ENCODE assay signal across 21 cellular contexts in the genomic region with DNA sequence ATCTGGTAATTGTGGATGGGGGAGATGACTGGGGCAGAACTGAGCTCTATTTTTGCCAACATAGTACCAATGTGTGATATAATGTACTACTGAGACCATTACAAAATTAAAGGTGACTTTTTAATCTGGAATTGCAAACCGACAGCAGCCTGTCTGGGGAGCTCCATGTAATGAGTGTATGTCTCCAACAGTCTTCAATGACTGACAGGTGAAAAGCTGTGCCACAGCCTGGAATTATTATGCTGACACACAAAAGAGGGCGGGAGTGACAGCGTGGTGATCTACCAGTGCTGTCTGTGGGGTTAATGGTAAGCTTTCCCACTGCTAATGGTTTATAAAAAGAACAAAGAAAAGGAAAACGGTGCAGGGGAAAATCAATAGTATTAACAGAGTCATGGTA.
A peak's percentile ranks its signal among the peaks of the same experiment; 100 is the strongest.
DNase-seq lines count a peak whose midpoint lies in the region; ATAC-seq and TF ChIP-seq lines count a peak whose summit lies in the region.
"Had no signal": no experiment of that assay in that cellular context is flagged by ENCODE, and none has a peak within 500 bp of the region (broad histone marks: within the 10 kb centered on the region; RNA-seq: fewer than 3 reads in every experiment).

No MANE protein-coding gene starts in this region.

- H3K27me3 ChIP-seq in neural cell (ENCODE audit: insufficient read depth, low read depth, low read length) (no peaks in the 10 kb centered on the region), PC-3 (ENCODE audit: low read length) (no peaks in the 10 kb centered on the region)
- H3K27me3 ChIP-seq: BE2C; BLaER1 treated with 17β-estradiol and CSF1 and Interleukin-3, amounts not matched to agents 10 nM and 100 nM had no signal

- H3K4me1 ChIP-seq in PC-3 (ENCODE audit: insufficient read depth, low read length) = no peaks in the 10 kb centered on the region
- H3K4me1 ChIP-seq: A549; BE2C; BLaER1 treated with 17β-estradiol and CSF1 and Interleukin-3, amounts not matched to agents 10 nM and 100 nM had no signal

- peak overlapping the region; percentile 10 for H3K4me2 ChIP-seq in neural cell (ENCODE audit: low read length)
- H3K4me2 ChIP-seq in PC-3 (ENCODE audit: low read length) = no peak overlapping the region
- H3K4me2 ChIP-seq: A549; BLaER1 treated with 17β-estradiol and CSF1 and Interleukin-3, amounts not matched to agents 10 nM and 100 nM; GM23338 had no signal

- H3K79me2 ChIP-seq in neural cell (replicated peaks; ENCODE audit: insufficient read depth, low read length) = no peaks in the 10 kb centered on the region
- H3K79me2 ChIP-seq in PC-3 (ENCODE audit: low read length) = no peaks in the 10 kb centered on the region

- TF ChIP-seq RAD21 in neural cell (conservative IDR thresholded peaks at IDR 0.05) = no peak

- H3K9me3 ChIP-seq in neural cell (ENCODE audit: low read length) = no peaks in the 10 kb centered on the region
- no peaks in the 10 kb centered on the region for H3K9me3 ChIP-seq in PC-3 (ENCODE audit: low read length)
- H3K9me3 ChIP-seq: A549; BE2C; BLaER1 treated with 17β-estradiol and CSF1 and Interleukin-3, amounts not matched to agents 10 nM and 100 nM had no signal

- H4K20me1 ChIP-seq in neural cell (ENCODE audit: insufficient read depth) (no peaks in the 10 kb centered on the region), PC-3 (ENCODE audit: low read length) (no peaks in the 10 kb centered on the region)
- H4K20me1 ChIP-seq: BLaER1 treated with 17β-estradiol and CSF1 and Interleukin-3, amounts not matched to agents 10 nM and 100 nM had no signal

- DNase-seq in NCI-H2227 (lab: John Stamatoyannopoulos, UW; ENCODE audit: unreplicated experiment) = peak; percentile 24
- no peak for DNase-seq in NCI-H2227 treated with DMSO at 0.1 percent for 48 hours (lab: John Stamatoyannopoulos, UW)
- peak; percentile 89 for DNase-seq in NCI-H146 (lab: John Stamatoyannopoulos, UW)
- peak; percentile 5 for DNase-seq in NCI-H69 (lab: John Stamatoyannopoulos, UW)
- no peak for DNase-seq in RPMI8226
- no peak for DNase-seq in PC-3
- DNase-seq: 8988T; ACHN; AML-193; BE2C; Calu3; CD4-positive, alpha-beta T cell; CD8-positive, alpha-beta memory T cell; DMS79 treated with DMSO at 0.1 percent for 48 hours; GF-D8; H9 had no signal

- intact Hi-C loops in PC-3 (cut with micrococcal nuclease) = no loop called here

- H3K9ac ChIP-seq in neural cell (ENCODE audit: low read length) (no peak overlapping the region), PC-3 (ENCODE audit: low read length) (no peak overlapping the region)
- H3K9ac ChIP-seq: BLaER1 treated with 17β-estradiol and CSF1 and Interleukin-3, amounts not matched to agents 10 nM and 100 nM had no signal

- H3K36me3 ChIP-seq in neural cell (ENCODE audit: insufficient read depth, low read length) = no peaks in the 10 kb centered on the region
- no peaks in the 10 kb centered on the region for H3K36me3 ChIP-seq in PC-3 (ENCODE audit: low read depth, low read length)
- H3K36me3 ChIP-seq: BE2C; BLaER1 treated with 17β-estradiol and CSF1 and Interleukin-3, amounts not matched to agents 10 nM and 100 nM had no signal

- no peak for ATAC-seq in PC-3
- ATAC-seq: A549, GM23338, HCT116 had no signal

- POLR2A ChIA-PET in PC-3 (lab: Charles Lee; ENCODE audit: unreplicated experiment) = no interaction called here

- H3K27ac ChIP-seq in neural cell (ENCODE audit: low read length) (peak overlapping the region; percentile 61), PC-3 (ENCODE audit: low read length) (no peak overlapping the region)
- H3K27ac ChIP-seq: A549; BLaER1 treated with 17β-estradiol and CSF1 and Interleukin-3, amounts not matched to agents 10 nM and 100 nM had no signal

- TF ChIP-seq CTCF in neural cell (IDR thresholded peaks at IDR 0.05; ENCODE audit: poor library complexity, severe bottlenecking) (no peak), PC-3 (conservative IDR thresholded peaks at IDR 0.05; ENCODE audit: low read depth, low read length) (no peak)

- H3K4me3 ChIP-seq in neural cell (ENCODE audit: low read length) = peak overlapping the region; percentile 14
- H3K4me3 ChIP-seq in PC-3 (ENCODE audit: low read length) = no peak overlapping the region
- H3K4me3 ChIP-seq: A549; BLaER1 treated with 17β-estradiol and CSF1 and Interleukin-3, amounts not matched to agents 10 nM and 100 nM; GM23338 had no signal

- BruUV-seq in PC-3 (replicated peaks; lab: Mats Ljungman, UMichigan) = no TSS peak

- H3K9me2 ChIP-seq in neural cell (ENCODE audit: insufficient read depth, low read length) (no peaks in the 10 kb centered on the region), PC-3 (replicated peaks; ENCODE audit: low read length) (no peaks in the 10 kb centered on the region)

- peak; percentile 92 for TF ChIP-seq EP300 in neural cell (conservative IDR thresholded peaks at IDR 0.05; ENCODE audit: poor library complexity, severe bottlenecking)

- CTCF ChIA-PET in PC-3 (lab: Charles Lee) = no interaction called here

- H3F3A ChIP-seq in neural cell (ENCODE audit: insufficient read depth, low read length, poor library complexity, severe bottlenecking) = no peaks in the 10 kb centered on the region
- no peaks in the 10 kb centered on the region for H3F3A ChIP-seq in PC-3 (ENCODE audit: low read length, unreplicated experiment)

- H2AFZ ChIP-seq in neural cell (ENCODE audit: low read depth, low read length) = no peak overlapping the region
- H2AFZ ChIP-seq in PC-3 (ENCODE audit: low read length) = no peak overlapping the region
- H2AFZ ChIP-seq: GM23338 had no signal

TF ChIP-seq in neural cell, 6 proteins besides CTCF, POLR2A, EP300 and RAD21:
- no peak for TF ChIP-seq MXI1 (conservative IDR thresholded peaks at IDR 0.05; ENCODE audit: poor library complexity, severe bottlenecking)
- peak; percentile 9 for TF ChIP-seq SMC3 (conservative IDR thresholded peaks at IDR 0.05; ENCODE audit: poor library complexity)
- TF ChIP-seq EZH2 (IDR thresholded peaks at IDR 0.05; ENCODE audit: borderline replicate concordance, insufficient read depth, low read length, poor library complexity, severe bottlenecking) = no peak
- TF ChIP-seq, protein P1, sequence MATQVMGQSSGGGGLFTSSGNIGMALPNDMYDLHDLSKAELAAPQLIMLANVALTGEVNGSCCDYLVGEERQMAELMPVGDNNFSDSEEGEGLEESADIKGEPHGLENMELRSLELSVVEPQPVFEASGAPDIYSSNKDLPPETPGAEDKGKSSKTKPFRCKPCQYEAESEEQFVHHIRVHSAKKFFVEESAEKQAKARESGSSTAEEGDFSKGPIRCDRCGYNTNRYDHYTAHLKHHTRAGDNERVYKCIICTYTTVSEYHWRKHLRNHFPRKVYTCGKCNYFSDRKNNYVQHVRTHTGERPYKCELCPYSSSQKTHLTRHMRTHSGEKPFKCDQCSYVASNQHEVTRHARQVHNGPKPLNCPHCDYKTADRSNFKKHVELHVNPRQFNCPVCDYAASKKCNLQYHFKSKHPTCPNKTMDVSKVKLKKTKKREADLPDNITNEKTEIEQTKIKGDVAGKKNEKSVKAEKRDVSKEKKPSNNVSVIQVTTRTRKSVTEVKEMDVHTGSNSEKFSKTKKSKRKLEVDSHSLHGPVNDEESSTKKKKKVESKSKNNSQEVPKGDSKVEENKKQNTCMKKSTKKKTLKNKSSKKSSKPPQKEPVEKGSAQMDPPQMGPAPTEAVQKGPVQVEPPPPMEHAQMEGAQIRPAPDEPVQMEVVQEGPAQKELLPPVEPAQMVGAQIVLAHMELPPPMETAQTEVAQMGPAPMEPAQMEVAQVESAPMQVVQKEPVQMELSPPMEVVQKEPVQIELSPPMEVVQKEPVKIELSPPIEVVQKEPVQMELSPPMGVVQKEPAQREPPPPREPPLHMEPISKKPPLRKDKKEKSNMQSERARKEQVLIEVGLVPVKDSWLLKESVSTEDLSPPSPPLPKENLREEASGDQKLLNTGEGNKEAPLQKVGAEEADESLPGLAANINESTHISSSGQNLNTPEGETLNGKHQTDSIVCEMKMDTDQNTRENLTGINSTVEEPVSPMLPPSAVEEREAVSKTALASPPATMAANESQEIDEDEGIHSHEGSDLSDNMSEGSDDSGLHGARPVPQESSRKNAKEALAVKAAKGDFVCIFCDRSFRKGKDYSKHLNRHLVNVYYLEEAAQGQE (IDR thresholded peaks at IDR 0.05; ENCODE audit: borderline replicate concordance) = no peak
- no peak for TF ChIP-seq TAF1 (IDR thresholded peaks at IDR 0.05; ENCODE audit: low read depth)
- TF ChIP-seq POLR2AphosphoS5 (IDR thresholded peaks at IDR 0.05) = peak; percentile 80

Comparison
In these comparisons a context has a peak if more than half of its experiments do, and no peak if none do; other contexts are left out.
1. DNase-seq: peak in NCI-H2227 (single experiment), NCI-H146 (single experiment) and NCI-H69 (single experiment); none in NCI-H2227 treated with DMSO at 0.1 percent for 48 hours (single experiment), RPMI8226 (single experiment) and PC-3 (single experiment).